16 cellular contexts compared by ENCODE assay signal in genomic region chr16:13999895-14000425, GRCh38.
DNase-seq lines count a peak whose midpoint lies in the region; ATAC-seq and TF ChIP-seq lines count a peak whose summit lies in the region.
"Had no signal": no experiment of that assay in that cellular context is flagged by ENCODE, and none has a peak within 500 bp of the region (broad histone marks: within the 10 kb centered on the region; RNA-seq: fewer than 3 reads in every experiment).

No MANE protein-coding gene starts in this region.

- POLR2A ChIA-PET in activated CD8-positive, alpha-beta T cell treated with anti-CD3 and anti-CD28 coated beads for 36 hours (lab: Charles Lee): no interaction called here

- no peak for TF ChIP-seq POLR2A in Peyer's patch (IDR thresholded peaks at IDR 0.05)

- H3K36me3 Mint-ChIP-seq in osteocyte (ENCODE audit: unreplicated experiment): no peaks in the 10 kb centered on the region
- H3K36me3 Mint-ChIP-seq in activated CD8-positive, alpha-beta T cell treated with anti-CD3 and anti-CD28 coated beads for 36 hours (ENCODE audit: low read depth): no peaks in the 10 kb centered on the region
- H3K36me3 Mint-ChIP-seq: activated naive CD8-positive, alpha-beta T cell treated with anti-CD3 and anti-CD28 coated beads, Interleukin-2, amount 10 ng/mL, durations not matched to agents 7 days and 5 days had no signal

- H3K4me3 ChIP-seq in Peyer's patch: no peak overlapping the region
- H3K4me3 ChIP-seq: prostate gland, upper lobe of right lung had no signal

- no peaks in the 10 kb centered on the region for H3K27me3 Mint-ChIP-seq in osteocyte (ENCODE audit: unreplicated experiment)
- H3K27me3 Mint-ChIP-seq in activated CD8-positive, alpha-beta T cell treated with anti-CD3 and anti-CD28 coated beads for 36 hours: peaks cover 16% of the 10 kb centered on the region

- peaks cover 27% of the 10 kb centered on the region for H3K4me1 Mint-ChIP-seq in osteocyte (ENCODE audit: unreplicated experiment)
- H3K4me1 Mint-ChIP-seq in activated CD8-positive, alpha-beta T cell treated with anti-CD3 and anti-CD28 coated beads for 36 hours (ENCODE audit: low read depth): peaks cover 10% of the 10 kb centered on the region

- peak overlapping the region; percentile 4 for H3K27ac ChIP-seq in cingulate gyrus (ENCODE audit: low read depth, low read length)
- H3K27ac ChIP-seq in Peyer's patch: no peak overlapping the region
- H3K27ac ChIP-seq: prostate gland, upper lobe of right lung had no signal

- intact Hi-C loops in activated CD8-positive, alpha-beta T cell treated with anti-CD3 and anti-CD28 coated beads for 36 hours (cut with micrococcal nuclease): no loop called here

- no peak for ATAC-seq in activated CD8-positive, alpha-beta T cell treated with anti-CD3 and anti-CD28 coated beads for 36 hours
- ATAC-seq: stimulated activated naive CD8-positive, alpha-beta T cell treated with anti-CD3 and anti-CD28 coated beads, Interleukin-15, Interleukin-2, amounts not matched to agents 100 U/mL and 50 U/mL, for 24 hours; upper lobe of right lung had no signal

- H3K9me3 ChIP-seq in Peyer's patch: no peaks in the 10 kb centered on the region
- H3K9me3 ChIP-seq: prostate gland, upper lobe of right lung had no signal

- no peak overlapping the region for H3K4me3 Mint-ChIP-seq in osteocyte (ENCODE audit: unreplicated experiment)
- no peak overlapping the region for H3K4me3 Mint-ChIP-seq in activated CD8-positive, alpha-beta T cell treated with anti-CD3 and anti-CD28 coated beads for 36 hours
- H3K4me3 Mint-ChIP-seq: activated CD4-positive, alpha-beta memory T cell treated with anti-CD3 and anti-CD28 coated beads, Interleukin-2, amount 10 ng/mL, durations not matched to agents 7 days and 5 days; activated naive CD8-positive, alpha-beta T cell treated with anti-CD3 and anti-CD28 coated beads, Interleukin-2, amount 10 ng/mL, durations not matched to agents 7 days and 5 days; CD4-positive, alpha-beta T cell had no signal

- H3K27ac Mint-ChIP-seq in osteocyte (ENCODE audit: unreplicated experiment): no peak overlapping the region
- H3K27ac Mint-ChIP-seq in activated CD8-positive, alpha-beta T cell treated with anti-CD3 and anti-CD28 coated beads for 36 hours: no peak overlapping the region
- H3K27ac Mint-ChIP-seq: activated CD4-positive, alpha-beta memory T cell treated with anti-CD3 and anti-CD28 coated beads, Interleukin-2, amount 10 ng/mL, durations not matched to agents 7 days and 5 days; activated naive CD8-positive, alpha-beta T cell treated with anti-CD3 and anti-CD28 coated beads, Interleukin-2, amount 10 ng/mL, durations not matched to agents 7 days and 5 days; CD4-positive, alpha-beta T cell had no signal

- H3K36me3 ChIP-seq in Peyer's patch: no peaks in the 10 kb centered on the region
- H3K36me3 ChIP-seq: prostate gland, upper lobe of right lung had no signal

- DNase-seq in NCI-H510A treated with DMSO at 0.1 percent for 48 hours (lab: John Stamatoyannopoulos, UW) (peak; percentile 15), NCI-H510A (lab: John Stamatoyannopoulos, UW) (no peak), inferior parietal cortex (ENCODE audit: extremely low spot score) (peak; percentile 34), osteocyte (ENCODE audit: extremely low spot score, unreplicated experiment) (no peak), Peyer's patch (no peak)
- no peak for DNase-seq in activated CD4-positive, alpha-beta T cell treated with anti-CD3 and anti-CD28 coated beads for 48 hours
- no peak for DNase-seq in activated CD8-positive, alpha-beta T cell treated with anti-CD3 and anti-CD28 coated beads for 36 hours
- DNase-seq: activated CD4-positive, alpha-beta memory T cell treated with anti-CD3 and anti-CD28 coated beads, Interleukin-2, amount 10 ng/mL, durations not matched to agents 7 days and 5 days; activated naive CD8-positive, alpha-beta T cell treated with anti-CD3 and anti-CD28 coated beads, Interleukin-2, amount 10 ng/mL, durations not matched to agents 7 days and 5 days; CD4-positive, alpha-beta T cell; NCI-H1694 treated with DMSO at 0.1 percent for 48 hours; NCI-H526; stimulated activated naive CD8-positive, alpha-beta T cell treated with anti-CD3 and anti-CD28 coated beads, Interleukin-15, Interleukin-2, amounts not matched to agents 100 U/mL and 50 U/mL, for 24 hours; upper lobe of right lung had no signal

- peaks cover 0 to 13% (median 5%) of the 10 kb centered on the region in 4 donors for H3K4me1 ChIP-seq in Peyer's patch
- H3K4me1 ChIP-seq: prostate gland had no signal

- no peak for TF ChIP-seq CTCF in osteocyte (IDR thresholded peaks at IDR 0.05)
- TF ChIP-seq CTCF in activated CD8-positive, alpha-beta T cell treated with anti-CD3 and anti-CD28 coated beads for 36 hours (IDR thresholded peaks at IDR 0.05): no peak
- TF ChIP-seq CTCF in Peyer's patch (IDR thresholded peaks at IDR 0.05): no peak

- H3K9me3 Mint-ChIP-seq in osteocyte (ENCODE audit: unreplicated experiment): no peaks in the 10 kb centered on the region
- H3K9me3 Mint-ChIP-seq in activated CD8-positive, alpha-beta T cell treated with anti-CD3 and anti-CD28 coated beads for 36 hours: no peaks in the 10 kb centered on the region
- H3K9me3 Mint-ChIP-seq: activated CD4-positive, alpha-beta memory T cell treated with anti-CD3 and anti-CD28 coated beads, Interleukin-2, amount 10 ng/mL, durations not matched to agents 7 days and 5 days; activated naive CD8-positive, alpha-beta T cell treated with anti-CD3 and anti-CD28 coated beads, Interleukin-2, amount 10 ng/mL, durations not matched to agents 7 days and 5 days; CD4-positive, alpha-beta T cell had no signal

- CTCF ChIA-PET in activated CD8-positive, alpha-beta T cell treated with anti-CD3 and anti-CD28 coated beads for 36 hours (lab: Charles Lee): no interaction called here

- no peaks in the 10 kb centered on the region for H3K27me3 ChIP-seq in Peyer's patch
- H3K27me3 ChIP-seq: upper lobe of right lung had no signal

Comparison
In these comparisons a context has a peak if more than half of its experiments do, and no peak if none do; other contexts are left out.
1. DNase-seq: peak in NCI-H510A treated with DMSO at 0.1 percent for 48 hours (single experiment) and inferior parietal cortex (single experiment); none in NCI-H510A (single experiment), osteocyte (single experiment), activated CD4-positive, alpha-beta T cell treated with anti-CD3 and anti-CD28 coated beads for 48 hours (single experiment), activated CD8-positive, alpha-beta T cell treated with anti-CD3 and anti-CD28 coated beads for 36 hours (single experiment) and Peyer's patch (0 of 3).